9 cellular contexts compared by ENCODE assay signal in genomic region chr12:52395761-52396434, GRCh38. TPM values are rescaled to one million over a fixed set of nuclear protein-coding genes. Genes with fewer than 3 reads are reported as not detected.
DNase-seq lines count a peak whose midpoint lies in the region; ATAC-seq and TF ChIP-seq lines count a peak whose summit lies in the region.
"Had no signal": no experiment of that assay in that cellular context is flagged by ENCODE, and none has a peak within 500 bp of the region (broad histone marks: within the 10 kb centered on the region; RNA-seq: fewer than 3 reads in every experiment).

No MANE protein-coding gene starts in this region.

- no peaks in the 10 kb centered on the region for H3K4me1 Mint-ChIP-seq in activated naive CD4-positive, alpha-beta T cell treated with anti-CD3 and anti-CD28 coated beads, Interleukin-2, amount 50 U/mL, for 24 hours

- no peak for DNase-seq in activated naive CD4-positive, alpha-beta T cell (lab: John Stamatoyannopoulos, UW)
- DNase-seq in NCI-H226 (peak; percentile 37), smooth muscle cell (lab: John Stamatoyannopoulos, UW; ENCODE audit: unreplicated experiment) (no peak), SW 1271 (lab: John Stamatoyannopoulos, UW) (no peak)
- no peak for DNase-seq in NK-92 treated with Interleukin-12 subunit alpha and Interleukin-12 subunit beta, amount 100 ng/mL, for 24 hours (lab: John Stamatoyannopoulos, UW)

- H3K36me3 Mint-ChIP-seq in activated naive CD4-positive, alpha-beta T cell treated with anti-CD3 and anti-CD28 coated beads, Interleukin-2, amount 50 U/mL, for 24 hours = no peaks in the 10 kb centered on the region

- H3K27ac ChIP-seq in smooth muscle cell (ENCODE audit: low read depth) = no peak overlapping the region
- H3K27ac ChIP-seq: epithelial cell of prostate had no signal

- H3K9me3 Mint-ChIP-seq in activated naive CD4-positive, alpha-beta T cell treated with anti-CD3 and anti-CD28 coated beads, Interleukin-2, amount 50 U/mL, for 24 hours = no peaks in the 10 kb centered on the region

- H3K79me2 ChIP-seq in smooth muscle cell (ENCODE audit: low read depth) = no peaks in the 10 kb centered on the region

- H3K27me3 ChIP-seq in smooth muscle cell (ENCODE audit: low read depth) = no peaks in the 10 kb centered on the region

- WGBS in smooth muscle cell (ENCODE audit: low lambda C conversion rate) = 50% methylated on average over 20 of the region's 20 CpGs

- H3K36me3 ChIP-seq in smooth muscle cell (ENCODE audit: low read depth) = no peaks in the 10 kb centered on the region

- ATAC-seq in esophagus mucosa = peak; percentile 29
- no peak for ATAC-seq in HG02588 (IDR thresholded peaks at IDR 0.05; ENCODE audit: unreplicated experiment)

- no peak overlapping the region for H3K9ac ChIP-seq in smooth muscle cell (ENCODE audit: low read depth)

- no peaks in the 10 kb centered on the region for H3K4me1 ChIP-seq in smooth muscle cell (ENCODE audit: low read depth)

- peak; percentile 37 for TF ChIP-seq CTCF in smooth muscle cell (IDR thresholded peaks at IDR 0.05; ENCODE audit: borderline replicate concordance, insufficient read depth, poor library complexity, severe bottlenecking)

- H3K27ac Mint-ChIP-seq in activated naive CD4-positive, alpha-beta T cell treated with anti-CD3 and anti-CD28 coated beads, Interleukin-2, amount 50 U/mL, for 24 hours = peak overlapping the region; percentile 11

- no peaks in the 10 kb centered on the region for H4K20me1 ChIP-seq in smooth muscle cell (ENCODE audit: low read depth)

- no peaks in the 10 kb centered on the region for H3K27me3 Mint-ChIP-seq in activated naive CD4-positive, alpha-beta T cell treated with anti-CD3 and anti-CD28 coated beads, Interleukin-2, amount 50 U/mL, for 24 hours

- no peaks in the 10 kb centered on the region for H3K9me3 ChIP-seq in smooth muscle cell (replicated peaks; ENCODE audit: low read depth)

- H3F3A ChIP-seq in smooth muscle cell (ENCODE audit: low read depth) = no peaks in the 10 kb centered on the region

- no peak overlapping the region for H2AFZ ChIP-seq in smooth muscle cell (ENCODE audit: low read depth)

- no peak overlapping the region for H3K4me3 ChIP-seq in smooth muscle cell

- H3K4me3 Mint-ChIP-seq in activated naive CD4-positive, alpha-beta T cell treated with anti-CD3 and anti-CD28 coated beads, Interleukin-2, amount 50 U/mL, for 24 hours = no peak overlapping the region

- H3K4me2 ChIP-seq in smooth muscle cell = no peak overlapping the region

RNA-seq across cellular contexts. Expression of gene KRT82, which starts 10.2 kb away (rescaled TPM):
- total RNA-seq in esophagus mucosa = not detected
- total RNA-seq in smooth muscle cell = not detected in 2 replicates
- 0.23 TPM in 1 of 2 replicates, not detected in the other for polyA plus RNA-seq in smooth muscle cell

RNA-seq across cellular contexts. Expression of gene KRT84, which starts 10.4 kb away (rescaled TPM):
- not detected for total RNA-seq in esophagus mucosa
- 5.6 and 8.0 TPM in 2 replicates for total RNA-seq in smooth muscle cell
- polyA plus RNA-seq in smooth muscle cell = 0.09 and 2.1 TPM in 2 replicates

RNA-seq across cellular contexts. Expression of gene KRT85, which starts 28.6 kb away (rescaled TPM):
- total RNA-seq in esophagus mucosa = not detected
- total RNA-seq in smooth muscle cell = not detected in 2 replicates
- not detected in 2 replicates for polyA plus RNA-seq in smooth muscle cell

RNA-seq across cellular contexts. Expression of gene KRT75, which starts 38.3 kb away (rescaled TPM):
- total RNA-seq in esophagus mucosa (0.84 TPM), smooth muscle cell (0.94 and 1.9 TPM in 2 replicates)
- polyA plus RNA-seq in smooth muscle cell = 0.37 TPM in 1 of 2 replicates, not detected in the other

RNA-seq across cellular contexts. Expression of gene KRT6B, which starts 56.0 kb away (rescaled TPM):
- total RNA-seq in esophagus mucosa (2,496 TPM), smooth muscle cell (279 and 336 TPM in 2 replicates)
- polyA plus RNA-seq in smooth muscle cell = 248 and 250 TPM in 2 replicates
